ENCODE assay signal across 8 cellular contexts in the genomic region with DNA sequence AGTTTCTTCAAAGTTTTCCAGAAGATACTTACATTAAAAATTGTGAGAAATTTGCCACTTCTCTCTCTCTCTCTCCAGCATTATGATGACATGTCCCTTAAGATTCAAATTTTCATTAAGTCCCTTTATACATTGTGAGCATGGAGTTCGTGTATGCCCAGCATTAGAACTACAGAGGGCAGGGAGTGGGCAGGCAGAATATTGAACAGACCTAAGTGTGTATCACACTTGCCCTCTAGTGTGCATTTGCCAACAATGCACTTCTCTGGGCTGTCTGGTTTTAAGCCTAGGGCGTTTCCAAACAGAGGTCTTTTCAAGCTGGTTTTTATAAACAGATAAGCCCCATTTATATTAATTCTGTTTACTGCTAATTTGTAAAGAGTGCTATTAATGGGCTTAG. TPM values are rescaled to one million over a fixed set of nuclear protein-coding genes. Genes with fewer than 3 reads are reported as not detected.
DNase-seq lines count a peak whose midpoint lies in the region; TF ChIP-seq lines count a peak whose summit lies in the region.

No MANE protein-coding gene starts in this region.

- peak; percentile 78 for TF ChIP-seq CTCF in A673 (conservative IDR thresholded peaks at IDR 0.05; ENCODE audit: low read depth, low read length)
- TF ChIP-seq CTCF in SU-DHL-6 (IDR thresholded peaks at IDR 0.05; ENCODE audit: insufficient read depth, low read length, poor library complexity, severe bottlenecking) = peak; percentile 15
- TF ChIP-seq CTCF in osteoblast (IDR thresholded peaks at IDR 0.05; ENCODE audit: extremely low read depth, low read depth, low read length) = peak; percentile 72

- TF ChIP-seq RAD21 in Ishikawa (IDR thresholded peaks at IDR 0.05; ENCODE audit: low read depth) = peak; percentile 75

- in situ Hi-C loops in G401 (cut with HindIII; ENCODE audit: low sequenced_read_pairs) = no loop called here
- in situ Hi-C loops in GM23248 (cut with MboI) = no loop called here

- DNase-seq in A673 (ENCODE audit: low spot score) = peak; percentile 76
- peak; percentile 17 for DNase-seq in G401 (ENCODE audit: low spot score)
- peak; percentile 82 for DNase-seq in GM23248
- DNase-seq in fibroblast of peridontal ligament (ENCODE audit: extremely low read depth) = peak; percentile 83
- peak; percentile 59 for DNase-seq in osteoblast (ENCODE audit: insufficient read length, low spot score, missing footprints)
- no peak for DNase-seq in activated CD8-positive, alpha-beta memory T cell treated with anti-CD3 and anti-CD28 coated beads, Interleukin-2, amount 50 U/mL, for 48 hours

- H3K9me3 ChIP-seq in A673 (ENCODE audit: low read depth, low read length, poor library complexity, severe bottlenecking) (no peaks in the 10 kb centered on the region), GM23248 (ENCODE audit: low read depth) (no peaks in the 10 kb centered on the region), SU-DHL-6 (ENCODE audit: insufficient read depth, low read length) (no peaks in the 10 kb centered on the region), osteoblast (ENCODE audit: low read depth, low read length) (no peaks in the 10 kb centered on the region)

- BruUV-seq in A673 (replicated peaks; lab: Mats Ljungman, UMichigan) = no TSS peak

- H3K9me2 ChIP-seq in GM23248 (ENCODE audit: insufficient read depth) = no peaks in the 10 kb centered on the region
- H3K9me2 ChIP-seq in SU-DHL-6 (replicated peaks; ENCODE audit: insufficient read depth, low read length) = no peaks in the 10 kb centered on the region

- peak overlapping the region; percentile 47 for H2AFZ ChIP-seq in GM23248
- no peak overlapping the region for H2AFZ ChIP-seq in SU-DHL-6 (ENCODE audit: low read depth, low read length, severe bottlenecking)
- H2AFZ ChIP-seq in osteoblast (ENCODE audit: low read length) = no peak overlapping the region

- H3K79me2 ChIP-seq in GM23248 (ENCODE audit: insufficient read depth) (no peaks in the 10 kb centered on the region), SU-DHL-6 (ENCODE audit: insufficient read depth, low read length) (no peaks in the 10 kb centered on the region), osteoblast (ENCODE audit: insufficient read depth, low read length) (no peaks in the 10 kb centered on the region)

- H3K4me1 ChIP-seq in A673 (ENCODE audit: insufficient read depth, low read length, poor library complexity, severe bottlenecking) (no peaks in the 10 kb centered on the region), GM23248 (ENCODE audit: insufficient read depth) (peaks cover 21% of the 10 kb centered on the region), osteoblast (ENCODE audit: insufficient read depth, low read length) (peaks cover 11% of the 10 kb centered on the region)

- H3K9ac ChIP-seq in GM23248 = peak overlapping the region; percentile 31; the same call in 1 of the 2 replicates
- no peak overlapping the region for H3K9ac ChIP-seq in SU-DHL-6 (ENCODE audit: low read length)

- POLR2A ChIA-PET in A673 (lab: Charles Lee; ENCODE audit: low non-redundant PET) = no interaction called here

- H3K36me3 ChIP-seq in A673 (ENCODE audit: insufficient read depth, low read length, poor library complexity, severe bottlenecking) = no peaks in the 10 kb centered on the region
- H3K36me3 ChIP-seq in GM23248 (ENCODE audit: low read depth) = no peaks in the 10 kb centered on the region
- H3K36me3 ChIP-seq in SU-DHL-6 (ENCODE audit: low read length) = no peaks in the 10 kb centered on the region
- peaks cover 50% of the 10 kb centered on the region for H3K36me3 ChIP-seq in osteoblast (ENCODE audit: insufficient read depth, low read length)

- 3 to 7% methylated on average over 2 of the region's 2 CpGs for WGBS in GM23248 (ENCODE audit: low coverage in 1 of 2, low lambda C conversion rate in 2 of 2, missing lambda C conversion rate in 2 of 2), 2 experiments

- intact Hi-C loops in A673 (cut with micrococcal nuclease; ENCODE audit: unreplicated experiment) = loop anchor here (10.0 kb wide), 1 partner anchor 965 kb away; no protein-coding TSS in a partner anchor

- H3K4me2 ChIP-seq in GM23248 (ENCODE audit: unreplicated experiment) (peak overlapping the region; percentile 6), SU-DHL-6 (ENCODE audit: low read depth, low read length, poor library complexity, severe bottlenecking) (no peak overlapping the region), osteoblast (ENCODE audit: insufficient read depth, low read length) (no peak overlapping the region)

- CTCF ChIA-PET in A673 (lab: Charles Lee) = interaction anchor here (0.6 to 0.7 kb wide), 4 partner anchors 20 to 972 kb away, joined by 3 to 4 read pairs (median 3); no protein-coding TSS in a partner anchor

- H3K27me3 ChIP-seq in A673 (replicated peaks; ENCODE audit: insufficient read depth, low read depth, low read length, poor library complexity) (no peaks in the 10 kb centered on the region), GM23248 (replicated peaks; ENCODE audit: insufficient read depth) (no peaks in the 10 kb centered on the region), SU-DHL-6 (ENCODE audit: low read length) (no peaks in the 10 kb centered on the region; the same call in 1 of the 2 replicates), osteoblast (ENCODE audit: insufficient read depth, low read length) (no peaks in the 10 kb centered on the region)

- H4K20me1 ChIP-seq in GM23248 (ENCODE audit: insufficient read depth) = no peaks in the 10 kb centered on the region
- no peaks in the 10 kb centered on the region for H4K20me1 ChIP-seq in SU-DHL-6 (ENCODE audit: low read depth, low read length)
- H4K20me1 ChIP-seq in osteoblast (ENCODE audit: insufficient read depth, low read length) = no peaks in the 10 kb centered on the region

- TF ChIP-seq EP300 in Ishikawa (IDR thresholded peaks at IDR 0.05; ENCODE audit: borderline replicate concordance) = no peak

- H3K27ac ChIP-seq in A673 (ENCODE audit: low read depth, low read length, poor library complexity, severe bottlenecking) (no peak overlapping the region), GM23248 (peak overlapping the region; percentile 24; the same call in 1 of the 2 replicates), SU-DHL-6 (ENCODE audit: low read depth, low read length) (no peak overlapping the region), osteoblast (ENCODE audit: low read depth, low read length) (peak overlapping the region; percentile 32)

- H3K4me3 ChIP-seq in A673 (ENCODE audit: low read depth, low read length, poor library complexity, severe bottlenecking) = no peak overlapping the region
- H3K4me3 ChIP-seq in GM23248 = peak overlapping the region; percentile 15; the same call in 1 of the 2 replicates
- no peak overlapping the region for H3K4me3 ChIP-seq in SU-DHL-6 (ENCODE audit: insufficient read depth, low read length, poor library complexity, severe bottlenecking)
- H3K4me3 ChIP-seq in osteoblast (ENCODE audit: insufficient read depth, low read length) = no peak overlapping the region

- H3F3A ChIP-seq in GM23248 (ENCODE audit: insufficient read depth) (peaks cover 11% of the 10 kb centered on the region; the same call in 1 of the 2 replicates), SU-DHL-6 (ENCODE audit: insufficient read depth) (no peaks in the 10 kb centered on the region)

TF ChIP-seq in Ishikawa, 13 proteins besides CTCF, POLR2A, EP300 and RAD21 (continues in another document):
- no peak for TF ChIP-seq YY1 (IDR thresholded peaks at IDR 0.05; ENCODE audit: low read depth)
- TF ChIP-seq TEAD4 (IDR thresholded peaks at IDR 0.05) = no peak
- TF ChIP-seq CEBPB (IDR thresholded peaks at IDR 0.05) = no peak
- no peak for TF ChIP-seq NFIC (IDR thresholded peaks at IDR 0.05)
- TF ChIP-seq, protein P1, sequence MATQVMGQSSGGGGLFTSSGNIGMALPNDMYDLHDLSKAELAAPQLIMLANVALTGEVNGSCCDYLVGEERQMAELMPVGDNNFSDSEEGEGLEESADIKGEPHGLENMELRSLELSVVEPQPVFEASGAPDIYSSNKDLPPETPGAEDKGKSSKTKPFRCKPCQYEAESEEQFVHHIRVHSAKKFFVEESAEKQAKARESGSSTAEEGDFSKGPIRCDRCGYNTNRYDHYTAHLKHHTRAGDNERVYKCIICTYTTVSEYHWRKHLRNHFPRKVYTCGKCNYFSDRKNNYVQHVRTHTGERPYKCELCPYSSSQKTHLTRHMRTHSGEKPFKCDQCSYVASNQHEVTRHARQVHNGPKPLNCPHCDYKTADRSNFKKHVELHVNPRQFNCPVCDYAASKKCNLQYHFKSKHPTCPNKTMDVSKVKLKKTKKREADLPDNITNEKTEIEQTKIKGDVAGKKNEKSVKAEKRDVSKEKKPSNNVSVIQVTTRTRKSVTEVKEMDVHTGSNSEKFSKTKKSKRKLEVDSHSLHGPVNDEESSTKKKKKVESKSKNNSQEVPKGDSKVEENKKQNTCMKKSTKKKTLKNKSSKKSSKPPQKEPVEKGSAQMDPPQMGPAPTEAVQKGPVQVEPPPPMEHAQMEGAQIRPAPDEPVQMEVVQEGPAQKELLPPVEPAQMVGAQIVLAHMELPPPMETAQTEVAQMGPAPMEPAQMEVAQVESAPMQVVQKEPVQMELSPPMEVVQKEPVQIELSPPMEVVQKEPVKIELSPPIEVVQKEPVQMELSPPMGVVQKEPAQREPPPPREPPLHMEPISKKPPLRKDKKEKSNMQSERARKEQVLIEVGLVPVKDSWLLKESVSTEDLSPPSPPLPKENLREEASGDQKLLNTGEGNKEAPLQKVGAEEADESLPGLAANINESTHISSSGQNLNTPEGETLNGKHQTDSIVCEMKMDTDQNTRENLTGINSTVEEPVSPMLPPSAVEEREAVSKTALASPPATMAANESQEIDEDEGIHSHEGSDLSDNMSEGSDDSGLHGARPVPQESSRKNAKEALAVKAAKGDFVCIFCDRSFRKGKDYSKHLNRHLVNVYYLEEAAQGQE (IDR thresholded peaks at IDR 0.05; ENCODE audit: low read depth) = no peak
- no peak for TF ChIP-seq ZBTB7A (IDR thresholded peaks at IDR 0.05; ENCODE audit: low read depth)
- TF ChIP-seq TCF12 (IDR thresholded peaks at IDR 0.05; ENCODE audit: low read depth) = no peak
- no peak for TF ChIP-seq CREB1 (IDR thresholded peaks at IDR 0.05; ENCODE audit: low read depth)
- no peak for TF ChIP-seq TAF1 (IDR thresholded peaks at IDR 0.05; ENCODE audit: low read depth)
- TF ChIP-seq USF1 (IDR thresholded peaks at IDR 0.05) = no peak
- TF ChIP-seq EGR1 (IDR thresholded peaks at IDR 0.05) = no peak
- TF ChIP-seq FOXM1 (IDR thresholded peaks at IDR 0.05; ENCODE audit: borderline replicate concordance, low read depth) = no peak

RNA-seq across cellular contexts. Expression of gene CMSS1, which starts 28.3 kb away (rescaled TPM):
- 98.6 and 103 TPM in 2 replicates for total RNA-seq in A673 (2021)
- 35.7 and 37.9 TPM in 2 replicates for total RNA-seq in G401 (2014; rRNA removed; shearing (Covaris generic))
- 9.0 and 17.2 TPM in 2 replicates for total RNA-seq in GM23248 (2014; rRNA removed; shearing (Covaris generic))
- polyA plus RNA-seq in GM23248 (2016; fragmentation: Nextera tagmentation; extraction: Ambion mirVana) = 26.6 and 26.7 TPM in 2 replicates
- 14.7 and 15.9 TPM in 2 replicates for total RNA-seq in osteoblast

Comparison
In these comparisons a context has a peak if more than half of its experiments do, and no peak if none do; other contexts are left out.
1. H3K27ac ChIP-seq: peak in GM23248 (single experiment) and osteoblast (single experiment); none in A673 (single experiment) and SU-DHL-6 (single experiment).
2. CTCF ChIP-seq: peak in every context shown above with its lines; median percentile 78 in A673; 72 in osteoblast; 15 in SU-DHL-6.